Comparison of ENCODE assay signal across 1 cellular context in the genomic region with DNA sequence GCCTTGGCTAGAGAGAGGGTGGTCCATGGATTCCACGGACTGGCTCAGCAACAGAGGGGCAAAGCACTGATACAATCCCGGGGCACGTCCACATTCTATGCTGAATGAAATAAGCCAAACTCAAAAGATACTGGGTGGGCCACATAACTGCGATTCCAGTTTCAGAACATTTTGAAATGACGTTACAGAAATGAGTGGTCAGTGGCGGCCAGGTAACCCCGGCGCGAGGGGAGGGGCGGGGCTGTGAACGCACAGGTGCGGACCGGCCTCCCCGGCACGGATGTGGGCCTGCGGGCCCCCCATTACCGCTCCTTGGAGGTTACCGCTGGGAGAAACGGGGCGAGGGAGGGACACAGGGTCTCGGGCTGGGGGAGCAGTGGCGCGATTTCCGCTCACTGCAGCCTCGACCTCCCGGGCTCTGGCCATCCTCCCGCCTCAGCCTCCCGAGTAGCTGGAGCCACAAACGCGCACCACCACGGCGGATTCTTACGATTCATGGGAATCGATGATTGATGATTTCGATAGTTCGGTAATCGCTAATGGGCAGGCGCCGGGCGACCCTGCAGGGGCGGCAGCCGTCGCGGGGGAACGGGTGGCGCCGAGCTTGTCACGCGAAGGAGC.
TF ChIP-seq lines count a peak whose summit lies in the region.

No MANE protein-coding gene starts in this region.

TF ChIP-seq in HepG2, 621 proteins besides CTCF, POLR2A, EP300 and RAD21 (continued from another document and continues in another):
- TF ChIP-seq, protein P1, sequence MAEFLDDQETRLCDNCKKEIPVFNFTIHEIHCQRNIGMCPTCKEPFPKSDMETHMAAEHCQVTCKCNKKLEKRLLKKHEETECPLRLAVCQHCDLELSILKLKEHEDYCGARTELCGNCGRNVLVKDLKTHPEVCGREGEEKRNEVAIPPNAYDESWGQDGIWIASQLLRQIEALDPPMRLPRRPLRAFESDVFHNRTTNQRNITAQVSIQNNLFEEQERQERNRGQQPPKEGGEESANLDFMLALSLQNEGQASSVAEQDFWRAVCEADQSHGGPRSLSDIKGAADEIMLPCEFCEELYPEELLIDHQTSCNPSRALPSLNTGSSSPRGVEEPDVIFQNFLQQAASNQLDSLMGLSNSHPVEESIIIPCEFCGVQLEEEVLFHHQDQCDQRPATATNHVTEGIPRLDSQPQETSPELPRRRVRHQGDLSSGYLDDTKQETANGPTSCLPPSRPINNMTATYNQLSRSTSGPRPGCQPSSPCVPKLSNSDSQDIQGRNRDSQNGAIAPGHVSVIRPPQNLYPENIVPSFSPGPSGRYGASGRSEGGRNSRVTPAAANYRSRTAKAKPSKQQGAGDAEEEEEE (CRISPR knock-in tag; IDR thresholded peaks at IDR 0.05; ENCODE audit: borderline replicate concordance): 0 out of 2 replicates have a peak, but pooled peaks have one; percentile 75
- TF ChIP-seq, protein P2, sequence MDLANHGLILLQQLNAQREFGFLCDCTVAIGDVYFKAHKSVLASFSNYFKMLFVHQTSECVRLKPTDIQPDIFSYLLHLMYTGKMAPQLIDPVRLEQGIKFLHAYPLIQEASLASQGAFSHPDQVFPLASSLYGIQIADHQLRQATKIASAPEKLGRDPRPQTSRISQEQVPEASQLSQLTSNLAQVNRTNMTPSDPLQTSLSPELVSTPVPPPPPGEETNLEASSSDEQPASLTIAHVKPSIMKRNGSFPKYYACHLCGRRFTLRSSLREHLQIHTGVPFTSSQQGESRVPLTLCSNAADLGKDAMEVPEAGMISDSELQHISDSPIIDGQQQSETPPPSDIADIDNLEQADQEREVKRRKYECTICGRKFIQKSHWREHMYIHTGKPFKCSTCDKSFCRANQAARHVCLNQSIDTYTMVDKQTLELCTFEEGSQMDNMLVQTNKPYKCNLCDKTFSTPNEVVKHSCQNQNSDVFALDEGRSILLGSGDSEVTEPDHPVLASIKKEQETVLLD (CRISPR knock-in tag; IDR thresholded peaks at IDR 0.05; ENCODE audit: low read depth): 0 out of 2 replicates have a peak, but pooled peaks have one; percentile 11
- TF ChIP-seq, protein P3, sequence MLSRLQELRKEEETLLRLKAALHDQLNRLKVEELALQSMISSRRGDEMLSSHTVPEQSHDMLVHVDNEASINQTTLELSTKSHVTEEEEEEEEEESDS (CRISPR knock-in tag; IDR thresholded peaks at IDR 0.05; ENCODE audit: borderline replicate concordance): no peak
- TF ChIP-seq, protein P4, sequence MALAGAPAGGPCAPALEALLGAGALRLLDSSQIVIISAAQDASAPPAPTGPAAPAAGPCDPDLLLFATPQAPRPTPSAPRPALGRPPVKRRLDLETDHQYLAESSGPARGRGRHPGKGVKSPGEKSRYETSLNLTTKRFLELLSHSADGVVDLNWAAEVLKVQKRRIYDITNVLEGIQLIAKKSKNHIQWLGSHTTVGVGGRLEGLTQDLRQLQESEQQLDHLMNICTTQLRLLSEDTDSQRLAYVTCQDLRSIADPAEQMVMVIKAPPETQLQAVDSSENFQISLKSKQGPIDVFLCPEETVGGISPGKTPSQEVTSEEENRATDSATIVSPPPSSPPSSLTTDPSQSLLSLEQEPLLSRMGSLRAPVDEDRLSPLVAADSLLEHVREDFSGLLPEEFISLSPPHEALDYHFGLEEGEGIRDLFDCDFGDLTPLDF (CRISPR knock-in tag; IDR thresholded peaks at IDR 0.05): no peak
- TF ChIP-seq ZNF17 (CRISPR knock-in tag; IDR thresholded peaks at IDR 0.05): no peak
- TF ChIP-seq CEBPG (CRISPR knock-in tag; IDR thresholded peaks at IDR 0.05): no peak
- TF ChIP-seq, protein P5, sequence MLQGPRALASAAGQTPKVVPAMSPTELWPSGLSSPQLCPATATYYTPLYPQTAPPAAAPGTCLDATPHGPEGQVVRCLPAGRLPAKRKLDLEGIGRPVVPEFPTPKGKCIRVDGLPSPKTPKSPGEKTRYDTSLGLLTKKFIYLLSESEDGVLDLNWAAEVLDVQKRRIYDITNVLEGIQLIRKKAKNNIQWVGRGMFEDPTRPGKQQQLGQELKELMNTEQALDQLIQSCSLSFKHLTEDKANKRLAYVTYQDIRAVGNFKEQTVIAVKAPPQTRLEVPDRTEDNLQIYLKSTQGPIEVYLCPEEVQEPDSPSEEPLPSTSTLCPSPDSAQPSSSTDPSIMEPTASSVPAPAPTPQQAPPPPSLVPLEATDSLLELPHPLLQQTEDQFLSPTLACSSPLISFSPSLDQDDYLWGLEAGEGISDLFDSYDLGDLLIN (CRISPR knock-in tag; IDR thresholded peaks at IDR 0.05; ENCODE audit: borderline replicate concordance): no peak
- TF ChIP-seq PHF8 (CRISPR knock-in tag; IDR thresholded peaks at IDR 0.05): 0 out of 2 replicates have a peak, but pooled peaks have one; percentile 15
- no peak for TF ChIP-seq U2AF2 (IDR thresholded peaks at IDR 0.05; ENCODE audit: low read depth, low read length)
- no peak for TF ChIP-seq IKZF4 (CRISPR knock-in tag; IDR thresholded peaks at IDR 0.05; ENCODE audit: borderline replicate concordance, low read depth, not compliant biosample characterization)
- TF ChIP-seq, protein P6, sequence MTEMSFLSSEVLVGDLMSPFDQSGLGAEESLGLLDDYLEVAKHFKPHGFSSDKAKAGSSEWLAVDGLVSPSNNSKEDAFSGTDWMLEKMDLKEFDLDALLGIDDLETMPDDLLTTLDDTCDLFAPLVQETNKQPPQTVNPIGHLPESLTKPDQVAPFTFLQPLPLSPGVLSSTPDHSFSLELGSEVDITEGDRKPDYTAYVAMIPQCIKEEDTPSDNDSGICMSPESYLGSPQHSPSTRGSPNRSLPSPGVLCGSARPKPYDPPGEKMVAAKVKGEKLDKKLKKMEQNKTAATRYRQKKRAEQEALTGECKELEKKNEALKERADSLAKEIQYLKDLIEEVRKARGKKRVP (CRISPR knock-in tag; IDR thresholded peaks at IDR 0.05): no peak
- TF ChIP-seq, protein P7, sequence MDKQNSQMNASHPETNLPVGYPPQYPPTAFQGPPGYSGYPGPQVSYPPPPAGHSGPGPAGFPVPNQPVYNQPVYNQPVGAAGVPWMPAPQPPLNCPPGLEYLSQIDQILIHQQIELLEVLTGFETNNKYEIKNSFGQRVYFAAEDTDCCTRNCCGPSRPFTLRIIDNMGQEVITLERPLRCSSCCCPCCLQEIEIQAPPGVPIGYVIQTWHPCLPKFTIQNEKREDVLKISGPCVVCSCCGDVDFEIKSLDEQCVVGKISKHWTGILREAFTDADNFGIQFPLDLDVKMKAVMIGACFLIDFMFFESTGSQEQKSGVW (CRISPR knock-in tag; IDR thresholded peaks at IDR 0.05; ENCODE audit: borderline replicate concordance): peak; percentile 48; the same call in 1 of the 2 replicates
- TF ChIP-seq ATRX (CRISPR knock-in tag; IDR thresholded peaks at IDR 0.05; ENCODE audit: borderline replicate concordance): no peak
- no peak for TF ChIP-seq ZNF335 (CRISPR knock-in tag; IDR thresholded peaks at IDR 0.05)
- TF ChIP-seq, protein P8, sequence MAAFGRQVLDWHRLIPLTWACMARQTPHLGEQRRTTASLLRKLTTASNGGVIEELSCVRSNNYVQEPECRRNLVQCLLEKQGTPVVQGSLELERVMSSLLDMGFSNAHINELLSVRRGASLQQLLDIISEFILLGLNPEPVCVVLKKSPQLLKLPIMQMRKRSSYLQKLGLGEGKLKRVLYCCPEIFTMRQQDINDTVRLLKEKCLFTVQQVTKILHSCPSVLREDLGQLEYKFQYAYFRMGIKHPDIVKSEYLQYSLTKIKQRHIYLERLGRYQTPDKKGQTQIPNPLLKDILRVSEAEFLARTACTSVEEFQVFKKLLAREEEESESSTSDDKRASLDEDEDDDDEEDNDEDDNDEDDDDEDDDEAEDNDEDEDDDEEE (CRISPR knock-in tag; IDR thresholded peaks at IDR 0.05): peak; percentile 56; the same call in 1 of the 2 replicates
- no peak; the same call in none of the 2 replicates for TF ChIP-seq AKAP8 (CRISPR knock-in tag; IDR thresholded peaks at IDR 0.05)
- TF ChIP-seq, protein P9, sequence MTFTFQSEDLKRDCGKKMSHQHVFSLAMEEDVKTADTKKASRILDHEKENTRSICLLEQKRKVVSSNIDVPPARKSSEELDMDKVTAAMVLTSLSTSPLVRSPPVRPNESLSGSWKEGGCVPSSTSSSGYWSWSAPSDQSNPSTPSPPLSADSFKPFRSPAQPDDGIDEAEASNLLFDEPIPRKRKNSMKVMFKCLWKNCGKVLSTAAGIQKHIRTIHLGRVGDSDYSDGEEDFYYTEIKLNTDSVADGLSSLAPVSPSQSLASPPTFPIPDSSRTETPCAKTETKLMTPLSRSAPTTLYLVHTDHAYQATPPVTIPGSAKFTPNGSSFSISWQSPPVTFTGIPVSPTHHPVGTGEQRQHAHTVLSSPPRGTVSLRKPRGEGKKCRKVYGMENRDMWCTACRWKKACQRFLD (CRISPR knock-in tag; IDR thresholded peaks at IDR 0.05; ENCODE audit: borderline replicate concordance): 0 out of 2 replicates have a peak, but pooled peaks have one; percentile 13
- peak; percentile 9; the same call in 1 of the 2 replicates for TF ChIP-seq ZNF235 (CRISPR knock-in tag; IDR thresholded peaks at IDR 0.05; ENCODE audit: borderline replicate concordance)
- peak; percentile 94 for TF ChIP-seq ZNF224 (CRISPR knock-in tag; IDR thresholded peaks at IDR 0.05)
- no peak for TF ChIP-seq CC2D1A (CRISPR knock-in tag; IDR thresholded peaks at IDR 0.05)
- TF ChIP-seq ZFP90 (CRISPR knock-in tag; IDR thresholded peaks at IDR 0.05; ENCODE audit: borderline replicate concordance): no peak
- no peak for TF ChIP-seq DNMT3B (CRISPR knock-in tag; conservative IDR thresholded peaks at IDR 0.05)
- no peak for TF ChIP-seq ZNF761 (CRISPR knock-in tag; conservative IDR thresholded peaks at IDR 0.05)
- TF ChIP-seq NRL (CRISPR knock-in tag; IDR thresholded peaks at IDR 0.05; ENCODE audit: borderline replicate concordance): peak; percentile 88; the same call in 1 of the 2 replicates
- TF ChIP-seq, protein P10, sequence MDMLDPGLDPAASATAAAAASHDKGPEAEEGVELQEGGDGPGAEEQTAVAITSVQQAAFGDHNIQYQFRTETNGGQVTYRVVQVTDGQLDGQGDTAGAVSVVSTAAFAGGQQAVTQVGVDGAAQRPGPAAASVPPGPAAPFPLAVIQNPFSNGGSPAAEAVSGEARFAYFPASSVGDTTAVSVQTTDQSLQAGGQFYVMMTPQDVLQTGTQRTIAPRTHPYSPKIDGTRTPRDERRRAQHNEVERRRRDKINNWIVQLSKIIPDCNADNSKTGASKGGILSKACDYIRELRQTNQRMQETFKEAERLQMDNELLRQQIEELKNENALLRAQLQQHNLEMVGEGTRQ (IDR thresholded peaks at IDR 0.05; ENCODE audit: low read depth, low read length): no peak
- TF ChIP-seq, protein P10 (CRISPR knock-in tag; IDR thresholded peaks at IDR 0.05; ENCODE audit: borderline replicate concordance): no peak
- TF ChIP-seq GABPA (IDR thresholded peaks at IDR 0.05; ENCODE audit: low read depth, low read length): no peak
- no peak for TF ChIP-seq GABPA (CRISPR knock-in tag; IDR thresholded peaks at IDR 0.05; ENCODE audit: low read depth)
- TF ChIP-seq, protein P11, sequence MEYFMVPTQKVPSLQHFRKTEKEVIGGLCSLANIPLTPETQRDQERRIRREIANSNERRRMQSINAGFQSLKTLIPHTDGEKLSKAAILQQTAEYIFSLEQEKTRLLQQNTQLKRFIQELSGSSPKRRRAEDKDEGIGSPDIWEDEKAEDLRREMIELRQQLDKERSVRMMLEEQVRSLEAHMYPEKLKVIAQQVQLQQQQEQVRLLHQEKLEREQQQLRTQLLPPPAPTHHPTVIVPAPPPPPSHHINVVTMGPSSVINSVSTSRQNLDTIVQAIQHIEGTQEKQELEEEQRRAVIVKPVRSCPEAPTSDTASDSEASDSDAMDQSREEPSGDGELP (IDR thresholded peaks at IDR 0.05; ENCODE audit: borderline replicate concordance, low read depth): no peak
- 0 out of 2 replicates have a peak, but pooled peaks have one; percentile 8 for TF ChIP-seq ZNF839 (CRISPR knock-in tag; IDR thresholded peaks at IDR 0.05; ENCODE audit: borderline replicate concordance)
- TF ChIP-seq, protein P12, sequence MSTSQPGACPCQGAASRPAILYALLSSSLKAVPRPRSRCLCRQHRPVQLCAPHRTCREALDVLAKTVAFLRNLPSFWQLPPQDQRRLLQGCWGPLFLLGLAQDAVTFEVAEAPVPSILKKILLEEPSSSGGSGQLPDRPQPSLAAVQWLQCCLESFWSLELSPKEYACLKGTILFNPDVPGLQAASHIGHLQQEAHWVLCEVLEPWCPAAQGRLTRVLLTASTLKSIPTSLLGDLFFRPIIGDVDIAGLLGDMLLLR (CRISPR knock-in tag; IDR thresholded peaks at IDR 0.05): peak; percentile 15; the same call in 1 of the 2 replicates
- TF ChIP-seq ZNF431 (CRISPR knock-in tag; IDR thresholded peaks at IDR 0.05; ENCODE audit: borderline replicate concordance, low read depth): peak; percentile 73
- TF ChIP-seq SPEN (CRISPR knock-in tag; IDR thresholded peaks at IDR 0.05; ENCODE audit: low read depth): no peak
- TF ChIP-seq ZBTB7A (CRISPR knock-in tag; IDR thresholded peaks at IDR 0.05): peak; percentile 15; the same call in 1 of the 2 replicates
- TF ChIP-seq SP4 (CRISPR knock-in tag; IDR thresholded peaks at IDR 0.05): no peak
- TF ChIP-seq HHEX (CRISPR knock-in tag; IDR thresholded peaks at IDR 0.05): no peak
- TF ChIP-seq, protein P13, sequence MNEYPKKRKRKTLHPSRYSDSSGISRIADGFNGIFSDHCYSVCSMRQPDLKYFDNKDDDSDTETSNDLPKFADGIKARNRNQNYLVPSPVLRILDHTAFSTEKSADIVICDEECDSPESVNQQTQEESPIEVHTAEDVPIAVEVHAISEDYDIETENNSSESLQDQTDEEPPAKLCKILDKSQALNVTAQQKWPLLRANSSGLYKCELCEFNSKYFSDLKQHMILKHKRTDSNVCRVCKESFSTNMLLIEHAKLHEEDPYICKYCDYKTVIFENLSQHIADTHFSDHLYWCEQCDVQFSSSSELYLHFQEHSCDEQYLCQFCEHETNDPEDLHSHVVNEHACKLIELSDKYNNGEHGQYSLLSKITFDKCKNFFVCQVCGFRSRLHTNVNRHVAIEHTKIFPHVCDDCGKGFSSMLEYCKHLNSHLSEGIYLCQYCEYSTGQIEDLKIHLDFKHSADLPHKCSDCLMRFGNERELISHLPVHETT (CRISPR knock-in tag; conservative IDR thresholded peaks at IDR 0.05): no peak
- TF ChIP-seq SRSF4 (IDR thresholded peaks at IDR 0.05; ENCODE audit: low read depth, low read length, poor library complexity, severe bottlenecking): no peak
- no peak for TF ChIP-seq ONECUT2 (CRISPR knock-in tag; IDR thresholded peaks at IDR 0.05)
- TF ChIP-seq, protein P14, sequence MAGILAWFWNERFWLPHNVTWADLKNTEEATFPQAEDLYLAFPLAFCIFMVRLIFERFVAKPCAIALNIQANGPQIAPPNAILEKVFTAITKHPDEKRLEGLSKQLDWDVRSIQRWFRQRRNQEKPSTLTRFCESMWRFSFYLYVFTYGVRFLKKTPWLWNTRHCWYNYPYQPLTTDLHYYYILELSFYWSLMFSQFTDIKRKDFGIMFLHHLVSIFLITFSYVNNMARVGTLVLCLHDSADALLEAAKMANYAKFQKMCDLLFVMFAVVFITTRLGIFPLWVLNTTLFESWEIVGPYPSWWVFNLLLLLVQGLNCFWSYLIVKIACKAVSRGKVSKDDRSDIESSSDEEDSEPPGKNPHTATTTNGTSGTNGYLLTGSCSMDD (CRISPR knock-in tag; IDR thresholded peaks at IDR 0.05): no peak
- TF ChIP-seq RFX5 (IDR thresholded peaks at IDR 0.05; ENCODE audit: low read depth, low read length): no peak
